Comparison of ENCODE assay signal across 21 cellular contexts in the genomic region with DNA sequence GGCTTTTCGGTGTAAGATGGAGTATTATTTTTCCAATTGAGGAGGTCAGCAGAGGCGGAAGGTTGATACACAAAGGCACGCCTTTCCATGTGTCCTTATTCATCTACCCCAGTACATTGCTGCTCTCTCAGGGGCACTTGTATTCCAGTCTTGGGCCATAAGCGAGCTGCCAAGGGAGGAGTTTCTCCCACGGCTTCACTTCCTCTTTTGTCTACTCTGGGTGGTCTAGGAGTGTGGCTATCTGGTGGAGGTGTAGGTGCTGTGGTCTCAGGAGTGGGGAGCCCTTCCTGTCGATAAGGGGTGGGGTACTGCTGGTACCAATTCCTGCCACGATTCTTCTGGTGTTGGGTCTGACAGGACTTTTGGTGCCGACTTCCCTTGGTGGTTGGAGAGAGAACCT.
"Had no signal": no experiment of that assay in that cellular context is flagged by ENCODE, and none has a peak within 500 bp of the region (broad histone marks: within the 10 kb centered on the region; RNA-seq: fewer than 3 reads in every experiment).

No MANE protein-coding gene starts in this region.

- H3K4me3 ChIP-seq: gastrocnemius medialis, hepatocyte, lung, ovary, psoas muscle, sigmoid colon, testis, tibial artery had no signal

- H3K27ac ChIP-seq: epithelial cell of prostate, gastrocnemius medialis, hepatocyte, ovary, psoas muscle, sigmoid colon, testis, tibial artery had no signal

- H3K36me3 ChIP-seq: gastrocnemius medialis, ovary, sigmoid colon, tibial artery had no signal

- DNase-seq: effector CD8-positive, alpha-beta T cell; endodermal cell; foreskin fibroblast; gastrocnemius medialis; head of caudate nucleus; kidney; natural killer cell; occipital lobe; ovary; posterior cingulate gyrus; psoas muscle; right cardiac atrium; sigmoid colon; stimulated activated CD4-positive, alpha-beta T cell treated with anti-CD3 and anti-CD28 coated beads, Interleukin-4, amount 100 ng/mL, for 4 hours; stimulated activated naive CD8-positive, alpha-beta T cell treated with anti-CD3 and anti-CD28 coated beads, Interleukin-15, Interleukin-2, amounts not matched to agents 100 U/mL and 50 U/mL, for 24 hours; substantia nigra; testis; tibial artery had no signal

- FAIRE-seq: kidney had no signal

- H3K9me3 ChIP-seq: gastrocnemius medialis, ovary, psoas muscle, sigmoid colon, testis had no signal

- H3K4me1 ChIP-seq: gastrocnemius medialis, psoas muscle, sigmoid colon, testis, tibial artery had no signal

- H3K27me3 ChIP-seq: gastrocnemius medialis, hepatocyte, ovary, sigmoid colon, testis, tibial artery had no signal
